In genomic region chr17:69501591-69502468, GRCh38 we compare ENCODE assay signal across 9 cellular contexts.
A peak's percentile ranks its signal among the peaks of the same experiment; 100 is the strongest.
DNase-seq lines count a peak whose midpoint lies in the region; ATAC-seq and TF ChIP-seq lines count a peak whose summit lies in the region.
"Had no signal": no experiment of that assay in that cellular context is flagged by ENCODE, and none has a peak within 500 bp of the region (broad histone marks: within the 10 kb centered on the region; RNA-seq: fewer than 3 reads in every experiment).

No MANE protein-coding gene starts in this region.

- H3K27me3 ChIP-seq in NT2/D1 (ENCODE audit: insufficient read depth, insufficient read length) (no peaks in the 10 kb centered on the region), esophagus muscularis mucosa (no peaks in the 10 kb centered on the region)

- TF ChIP-seq EP300 in esophagus muscularis mucosa (IDR thresholded peaks at IDR 0.05) = no peak

- no peaks in the 10 kb centered on the region for H3K9me3 ChIP-seq in NT2/D1 (ENCODE audit: insufficient read depth, low read length)
- no peaks in the 10 kb centered on the region for H3K9me3 ChIP-seq in esophagus muscularis mucosa

- 29% methylated on average over 14 of the region's 14 CpGs for WGBS in esophagus muscularis mucosa

- peak overlapping the region; percentile 51 for H3K9ac ChIP-seq in NT2/D1 (ENCODE audit: insufficient read length, low read depth)
- H3K9ac ChIP-seq: KMS-11 had no signal

- H3K4me1 ChIP-seq in NT2/D1 (ENCODE audit: insufficient read depth, insufficient read length) = peaks cover 3% of the 10 kb centered on the region
- H3K4me1 ChIP-seq in esophagus muscularis mucosa = peaks cover 13 to 32% (median 27%) of the 10 kb centered on the region in 4 donors

- ATAC-seq in HG02642 (IDR thresholded peaks at IDR 0.05; ENCODE audit: poor library complexity, unreplicated experiment) (peak; percentile 44), naive B cell (ENCODE audit: low read depth in 2 of 2) (no peak), GM19467 (IDR thresholded peaks at IDR 0.05; ENCODE audit: unreplicated experiment) (no peak), GM18505 (IDR thresholded peaks at IDR 0.05; ENCODE audit: unreplicated experiment) (no peak)

- peak overlapping the region in 7 of 8 donors; percentile 50 to 86 (median 75) for H3K4me3 Mint-ChIP-seq in naive B cell

- no peaks in the 10 kb centered on the region for H3K9me3 Mint-ChIP-seq in naive B cell

- peaks cover 50 to 85% (median 52%) of the 10 kb centered on the region in 3 donors for H3K4me1 Mint-ChIP-seq in naive B cell

- peak overlapping the region; percentile 5 to 38 (median 24) for H3K27ac ChIP-seq in esophagus muscularis mucosa (replicated peaks in 1 of 4)
- H3K27ac ChIP-seq: KMS-11 had no signal

- TF ChIP-seq CTCF in esophagus muscularis mucosa (IDR thresholded peaks at IDR 0.05) = no peak

- no peak overlapping the region for H3K4me3 ChIP-seq in NT2/D1 (ENCODE audit: insufficient read length, low read depth)
- peak overlapping the region; percentile 10 to 37 (median 22) for H3K4me3 ChIP-seq in esophagus muscularis mucosa

- DNase-seq in COR-L47 (lab: John Stamatoyannopoulos, UW) = peak; percentile 66
- DNase-seq in NT2/D1 (ENCODE audit: low read depth, low spot score) = no peak
- no peak for DNase-seq in esophagus muscularis mucosa (ENCODE audit: extremely low spot score)
- DNase-seq in naive B cell = no peak
- DNase-seq in OCI-M2 (lab: John Stamatoyannopoulos, UW; ENCODE audit: unreplicated experiment) = no peak

- TF ChIP-seq POLR2A in esophagus muscularis mucosa (IDR thresholded peaks at IDR 0.05; ENCODE audit: low read depth) (no peak), GM18505 (IDR thresholded peaks at IDR 0.05; ENCODE audit: borderline replicate concordance, extremely low read depth, insufficient read depth, insufficient read length) (no peak)

- no peaks in the 10 kb centered on the region for H3K27me3 Mint-ChIP-seq in naive B cell

- H3K36me3 ChIP-seq in NT2/D1 (ENCODE audit: insufficient read depth, insufficient read length, low read length) = no peaks in the 10 kb centered on the region
- no peaks in the 10 kb centered on the region for H3K36me3 ChIP-seq in esophagus muscularis mucosa

- intact Hi-C loops in esophagus muscularis mucosa (cut with DNase I) = no loop called here

- H3K27ac Mint-ChIP-seq in naive B cell = peak overlapping the region in 4 of 6 donors; percentile 40 to 93 (median 66)

- H3K36me3 Mint-ChIP-seq in naive B cell = peaks cover 0 to 11% of the 10 kb centered on the region in 2 donors
